16 cellular contexts compared by ENCODE assay signal in genomic region chr20:24767623-24768100, GRCh38.
DNase-seq lines count a peak whose midpoint lies in the region; ATAC-seq and TF ChIP-seq lines count a peak whose summit lies in the region.
"Had no signal": no experiment of that assay in that cellular context is flagged by ENCODE, and none has a peak within 500 bp of the region (broad histone marks: within the 10 kb centered on the region; RNA-seq: fewer than 3 reads in every experiment).

No MANE protein-coding gene starts in this region.

- DNase-seq in GM23338 (ENCODE audit: low spot score): no peak
- peak; percentile 36 for DNase-seq in endodermal cell
- peak; percentile 68 for DNase-seq in osteocyte (ENCODE audit: extremely low spot score, unreplicated experiment)
- DNase-seq in effector CD8-positive, alpha-beta T cell (lab: John Stamatoyannopoulos, UW): no peak
- DNase-seq in NCI-H146 treated with DMSO at 0.1 percent for 48 hours (lab: John Stamatoyannopoulos, UW; ENCODE audit: unreplicated experiment): no peak
- DNase-seq in GDM1 (lab: John Stamatoyannopoulos, UW): no peak
- no peak for DNase-seq in cardiac septum (ENCODE audit: low spot score)
- DNase-seq: COR-L47, DMS153, EL, GM23248, KG1, NCI-H1105 treated with DMSO at 0.1 percent for 48 hours, NCI-H1694 treated with DMSO at 0.1 percent for 48 hours had no signal

- H3K9ac ChIP-seq in BLaER1: 0 out of 2 replicates have a peak overlapping the region, but pooled peaks have one; percentile 68
- H3K9ac ChIP-seq in endodermal cell (ENCODE audit: extremely low read depth, low read length, poor library complexity, severe bottlenecking): no peak overlapping the region
- H3K9ac ChIP-seq: GM23248 had no signal

- intact Hi-C loops in cardiac septum (cut with DNase I): no loop called here

- no peaks in the 10 kb centered on the region for H3K36me3 ChIP-seq in BLaER1
- no peaks in the 10 kb centered on the region for H3K36me3 ChIP-seq in GM23338 (ENCODE audit: insufficient read depth)
- H3K36me3 ChIP-seq in endodermal cell (ENCODE audit: control insufficient read depth, insufficient read depth, low read length): no peaks in the 10 kb centered on the region

- H2AFZ ChIP-seq in GM23338: no peak overlapping the region
- H2AFZ ChIP-seq: GM23248 had no signal

- H3K4me1 Mint-ChIP-seq in GM23338: peaks cover 13% of the 10 kb centered on the region
- peaks cover 10% of the 10 kb centered on the region for H3K4me1 Mint-ChIP-seq in endodermal cell
- peaks cover 2% of the 10 kb centered on the region for H3K4me1 Mint-ChIP-seq in osteocyte (ENCODE audit: unreplicated experiment)

- H3F3A ChIP-seq in GM23338 (replicated peaks; ENCODE audit: low read depth): no peaks in the 10 kb centered on the region

- ATAC-seq in GM23338: no peak
- ATAC-seq: Panc1 had no signal

- no peaks in the 10 kb centered on the region for H3K79me2 ChIP-seq in GM23338 (replicated peaks; ENCODE audit: insufficient read depth)

- no peaks in the 10 kb centered on the region for H3K27me3 ChIP-seq in BLaER1
- H3K27me3 ChIP-seq in GM23338 (ENCODE audit: insufficient read depth): no peaks in the 10 kb centered on the region
- no peaks in the 10 kb centered on the region for H3K27me3 ChIP-seq in endodermal cell (ENCODE audit: control insufficient read depth, insufficient read depth, low read length, poor library complexity, severe bottlenecking)

- H3K27me3 Mint-ChIP-seq in GM23338 (ENCODE audit: insufficient read depth, low read depth, poor library complexity) (peaks cover 2% of the 10 kb centered on the region), endodermal cell (ENCODE audit: insufficient read depth) (peaks cover 5% of the 10 kb centered on the region), osteocyte (ENCODE audit: unreplicated experiment) (no peaks in the 10 kb centered on the region)

- H3K4me3 ChIP-seq in BLaER1 (no peak overlapping the region), GM23338 (no peak overlapping the region), endodermal cell (ENCODE audit: low read length) (no peak overlapping the region)
- H3K4me3 ChIP-seq: GM23248 had no signal

- 60 to 93% methylated on average over 1 to 4 of the region's 4 CpGs for WGBS in endodermal cell (ENCODE audit: insufficient coverage in 1 of 2, insufficient read length in 1 of 2), 2 experiments

- H3K9me3 ChIP-seq in BLaER1: no peaks in the 10 kb centered on the region
- no peaks in the 10 kb centered on the region for H3K9me3 ChIP-seq in endodermal cell (ENCODE audit: control insufficient read depth, low read length)

- H3K4me2 ChIP-seq in BLaER1: peak overlapping the region; percentile 83
- no peak overlapping the region for H3K4me2 ChIP-seq in GM23338

- H3K36me3 Mint-ChIP-seq in GM23338 (ENCODE audit: low read depth) (no peaks in the 10 kb centered on the region), endodermal cell (ENCODE audit: low read depth) (no peaks in the 10 kb centered on the region), osteocyte (ENCODE audit: unreplicated experiment) (no peaks in the 10 kb centered on the region)

- peak overlapping the region; percentile 84 for H3K27ac ChIP-seq in BLaER1
- H3K27ac ChIP-seq in GM23338 (ENCODE audit: low read depth): no peak overlapping the region
- H3K27ac ChIP-seq in endodermal cell (ENCODE audit: low read depth, low read length): no peak overlapping the region
- H3K27ac ChIP-seq: GM23248 had no signal

- H3K9me3 Mint-ChIP-seq in GM23338 (no peaks in the 10 kb centered on the region), endodermal cell (no peaks in the 10 kb centered on the region), osteocyte (ENCODE audit: unreplicated experiment) (no peaks in the 10 kb centered on the region)

- H4K20me1 ChIP-seq in BLaER1: no peaks in the 10 kb centered on the region
- no peaks in the 10 kb centered on the region for H4K20me1 ChIP-seq in GM23338 (replicated peaks; ENCODE audit: insufficient read depth)

- H3K9me2 ChIP-seq in GM23338 (ENCODE audit: insufficient read depth): no peaks in the 10 kb centered on the region

- H3K27ac Mint-ChIP-seq in GM23338: peak overlapping the region; percentile 68; the same call in 1 of the 2 replicates
- H3K27ac Mint-ChIP-seq in endodermal cell: no peak overlapping the region
- no peak overlapping the region for H3K27ac Mint-ChIP-seq in osteocyte (ENCODE audit: unreplicated experiment)

- no peak overlapping the region for H3K4me3 Mint-ChIP-seq in GM23338
- H3K4me3 Mint-ChIP-seq in endodermal cell: no peak overlapping the region
- H3K4me3 Mint-ChIP-seq in osteocyte (ENCODE audit: unreplicated experiment): no peak overlapping the region

- H3K4me1 ChIP-seq in BLaER1 (peaks cover 94% of the 10 kb centered on the region), GM23338 (ENCODE audit: insufficient read depth) (no peaks in the 10 kb centered on the region), endodermal cell (ENCODE audit: control insufficient read depth, insufficient read depth, low read length) (no peaks in the 10 kb centered on the region)

- TF ChIP-seq CTCF in GM23338 (conservative IDR thresholded peaks at IDR 0.05; ENCODE audit: low read depth in 2 of 2): no peak
- TF ChIP-seq CTCF in endodermal cell (conservative IDR thresholded peaks at IDR 0.05): no peak
- no peak for TF ChIP-seq CTCF in osteocyte (IDR thresholded peaks at IDR 0.05)

TF ChIP-seq in GM23338, 12 proteins besides CTCF, POLR2A, EP300 and RAD21:
- TF ChIP-seq POLR2AphosphoS5 (IDR thresholded peaks at IDR 0.05; ENCODE audit: low read depth): no peak
- TF ChIP-seq NANOG (IDR thresholded peaks at IDR 0.05; ENCODE audit: borderline replicate concordance): no peak
- TF ChIP-seq ZNF114 (CRISPR knock-in tag; IDR thresholded peaks at IDR 0.05): no peak
- no peak for TF ChIP-seq STAT1 (IDR thresholded peaks at IDR 0.05; ENCODE audit: unreplicated experiment)
- no peak for TF ChIP-seq JUNB (IDR thresholded peaks at IDR 0.05; ENCODE audit: unreplicated experiment)
- TF ChIP-seq, protein P1, sequence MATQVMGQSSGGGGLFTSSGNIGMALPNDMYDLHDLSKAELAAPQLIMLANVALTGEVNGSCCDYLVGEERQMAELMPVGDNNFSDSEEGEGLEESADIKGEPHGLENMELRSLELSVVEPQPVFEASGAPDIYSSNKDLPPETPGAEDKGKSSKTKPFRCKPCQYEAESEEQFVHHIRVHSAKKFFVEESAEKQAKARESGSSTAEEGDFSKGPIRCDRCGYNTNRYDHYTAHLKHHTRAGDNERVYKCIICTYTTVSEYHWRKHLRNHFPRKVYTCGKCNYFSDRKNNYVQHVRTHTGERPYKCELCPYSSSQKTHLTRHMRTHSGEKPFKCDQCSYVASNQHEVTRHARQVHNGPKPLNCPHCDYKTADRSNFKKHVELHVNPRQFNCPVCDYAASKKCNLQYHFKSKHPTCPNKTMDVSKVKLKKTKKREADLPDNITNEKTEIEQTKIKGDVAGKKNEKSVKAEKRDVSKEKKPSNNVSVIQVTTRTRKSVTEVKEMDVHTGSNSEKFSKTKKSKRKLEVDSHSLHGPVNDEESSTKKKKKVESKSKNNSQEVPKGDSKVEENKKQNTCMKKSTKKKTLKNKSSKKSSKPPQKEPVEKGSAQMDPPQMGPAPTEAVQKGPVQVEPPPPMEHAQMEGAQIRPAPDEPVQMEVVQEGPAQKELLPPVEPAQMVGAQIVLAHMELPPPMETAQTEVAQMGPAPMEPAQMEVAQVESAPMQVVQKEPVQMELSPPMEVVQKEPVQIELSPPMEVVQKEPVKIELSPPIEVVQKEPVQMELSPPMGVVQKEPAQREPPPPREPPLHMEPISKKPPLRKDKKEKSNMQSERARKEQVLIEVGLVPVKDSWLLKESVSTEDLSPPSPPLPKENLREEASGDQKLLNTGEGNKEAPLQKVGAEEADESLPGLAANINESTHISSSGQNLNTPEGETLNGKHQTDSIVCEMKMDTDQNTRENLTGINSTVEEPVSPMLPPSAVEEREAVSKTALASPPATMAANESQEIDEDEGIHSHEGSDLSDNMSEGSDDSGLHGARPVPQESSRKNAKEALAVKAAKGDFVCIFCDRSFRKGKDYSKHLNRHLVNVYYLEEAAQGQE (IDR thresholded peaks at IDR 0.05; ENCODE audit: unreplicated experiment): no peak
- no peak for TF ChIP-seq EZH2 (IDR thresholded peaks at IDR 0.05; ENCODE audit: low read depth, unreplicated experiment)

Comparison
In these comparisons a context has a peak if more than half of its experiments do, and no peak if none do; other contexts are left out.
1. DNase-seq: peak in endodermal cell (single experiment) and osteocyte (single experiment); none in GM23338 (single experiment), effector CD8-positive, alpha-beta T cell (single experiment), NCI-H146 treated with DMSO at 0.1 percent for 48 hours (single experiment), GDM1 (single experiment) and cardiac septum (single experiment).